ENCODE assay signal across 10 cellular contexts in the genomic region with DNA sequence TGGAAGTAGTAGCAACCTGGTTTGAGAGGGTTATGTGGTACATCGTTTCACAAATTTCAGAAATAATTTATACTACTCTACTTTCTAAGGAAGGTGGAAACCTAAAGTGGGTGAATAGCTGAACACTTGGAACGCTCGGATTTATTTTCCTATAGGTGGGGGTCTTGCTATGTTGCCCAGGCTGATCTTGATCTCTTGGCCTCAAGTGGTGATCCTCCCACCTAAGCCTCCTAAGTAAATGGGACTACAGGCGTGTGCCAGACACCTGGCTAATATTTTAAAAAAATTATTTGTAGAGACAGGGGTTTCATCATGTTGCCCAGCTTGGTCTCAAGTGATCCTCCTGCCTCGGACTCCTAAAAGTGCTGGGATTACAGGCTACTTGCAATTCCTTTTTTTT. TPM values are rescaled to one million over a fixed set of nuclear protein-coding genes. Genes with fewer than 3 reads are reported as not detected.
DNase-seq lines count a peak whose midpoint lies in the region; ATAC-seq, FAIRE-seq and TF ChIP-seq lines count a peak whose summit lies in the region.
"Had no signal": no experiment of that assay in that cellular context is flagged by ENCODE, and none has a peak within 500 bp of the region (broad histone marks: within the 10 kb centered on the region; RNA-seq: fewer than 3 reads in every experiment).

No MANE protein-coding gene starts in this region.

- no peak for FAIRE-seq in astrocyte (lab: Jason Lieb, UNC)
- FAIRE-seq: RCC 7860 had no signal

- peaks cover 96% of the 10 kb centered on the region for H4K20me1 ChIP-seq in astrocyte (ENCODE audit: insufficient read depth, low read length)

- no peaks in the 10 kb centered on the region for H3K27me3 ChIP-seq in astrocyte (ENCODE audit: insufficient read depth, low read length)

- H3K36me3 Mint-ChIP-seq in stimulated activated naive CD8-positive, alpha-beta T cell treated with anti-CD3 and anti-CD28 coated beads, Interleukin-15, Interleukin-2, amounts not matched to agents 100 ng/mL and 50 ng/mL, for 24 hours (ENCODE audit: low read depth): peaks cover 67% of the 10 kb centered on the region
- H3K36me3 Mint-ChIP-seq in astrocyte (ENCODE audit: low read depth, unreplicated experiment): peaks cover 2% of the 10 kb centered on the region
- peaks cover 0 to 45% (median 6%) of the 10 kb centered on the region in 3 donors for H3K36me3 Mint-ChIP-seq in naive thymus-derived CD8-positive, alpha-beta T cell

- peaks cover under 1% of the 10 kb centered on the region for H3K27me3 Mint-ChIP-seq in stimulated activated naive CD8-positive, alpha-beta T cell treated with anti-CD3 and anti-CD28 coated beads, Interleukin-15, Interleukin-2, amounts not matched to agents 100 ng/mL and 50 ng/mL, for 24 hours
- H3K27me3 Mint-ChIP-seq in stimulated activated naive CD8-positive, alpha-beta T cell treated with anti-CD3 and anti-CD28 coated beads, Interleukin-15, amount 100 ng/mL, for 72 hours: no peaks in the 10 kb centered on the region
- H3K27me3 Mint-ChIP-seq in astrocyte (ENCODE audit: low read depth, unreplicated experiment): no peaks in the 10 kb centered on the region
- H3K27me3 Mint-ChIP-seq in naive thymus-derived CD8-positive, alpha-beta T cell: peaks cover 0 to under 1% (median 0%) of the 10 kb centered on the region in 5 donors

- H3K4me3 Mint-ChIP-seq in stimulated activated naive CD8-positive, alpha-beta T cell treated with anti-CD3 and anti-CD28 coated beads, Interleukin-15, Interleukin-2, amounts not matched to agents 100 ng/mL and 50 ng/mL, for 24 hours: peak overlapping the region; percentile 10
- peak overlapping the region in 1 of 2 donors; percentile 19 for H3K4me3 Mint-ChIP-seq in stimulated activated naive CD8-positive, alpha-beta T cell treated with anti-CD3 and anti-CD28 coated beads, Interleukin-15, amount 100 ng/mL, for 72 hours
- H3K4me3 Mint-ChIP-seq in astrocyte (ENCODE audit: unreplicated experiment): no peak overlapping the region
- H3K4me3 Mint-ChIP-seq in naive thymus-derived CD8-positive, alpha-beta T cell: peak overlapping the region in 9 of 10 donors; percentile 37 to 77 (median 52)

- no peak for DNase-seq in stimulated activated naive CD8-positive, alpha-beta T cell treated with anti-CD3 and anti-CD28 coated beads, Interleukin-15, amount 100 ng/mL, for 72 hours
- DNase-seq in astrocyte (ENCODE audit: low read depth) (no peak), omental fat pad (ENCODE audit: low spot score) (no peak), NCI-H1694 (lab: John Stamatoyannopoulos, UW) (no peak), GM10248 (ENCODE audit: extremely low spot score) (no peak), NCI-H1694 treated with DMSO at 0.1 percent for 48 hours (lab: John Stamatoyannopoulos, UW) (no peak)
- no peak for DNase-seq in naive thymus-derived CD8-positive, alpha-beta T cell
- DNase-seq: midbrain had no signal

- peak overlapping the region; percentile 45 for H3K27ac Mint-ChIP-seq in stimulated activated naive CD8-positive, alpha-beta T cell treated with anti-CD3 and anti-CD28 coated beads, Interleukin-15, Interleukin-2, amounts not matched to agents 100 ng/mL and 50 ng/mL, for 24 hours
- no peak overlapping the region for H3K27ac Mint-ChIP-seq in stimulated activated naive CD8-positive, alpha-beta T cell treated with anti-CD3 and anti-CD28 coated beads, Interleukin-15, amount 100 ng/mL, for 72 hours
- H3K27ac Mint-ChIP-seq in astrocyte (ENCODE audit: unreplicated experiment): no peak overlapping the region
- H3K27ac Mint-ChIP-seq in naive thymus-derived CD8-positive, alpha-beta T cell: peak overlapping the region in 8 of 10 donors; percentile 9 to 75 (median 53)

- peak overlapping the region; percentile 3 for H3K4me2 ChIP-seq in astrocyte (ENCODE audit: low read length)

- H3K79me2 ChIP-seq in astrocyte (ENCODE audit: insufficient read depth, low read length): no peaks in the 10 kb centered on the region

- POLR2A ChIA-PET in naive thymus-derived CD8-positive, alpha-beta T cell (lab: Charles Lee): interaction anchor here (0.6 to 14.6 kb wide), 5 partner anchors 9 to 1118 kb away, joined by 3 to 500 read pairs (median 4); no protein-coding TSS in a partner anchor
- POLR2A ChIA-PET in GM10248 (lab: Yijun Ruan, JAX): interaction anchor here (0.7 to 1.8 kb wide), 3 partner anchors 23 to 67 kb away, joined by 3 to 5 read pairs (median 4); no protein-coding TSS in a partner anchor

- no peak for ATAC-seq in stimulated activated naive CD8-positive, alpha-beta T cell treated with anti-CD3 and anti-CD28 coated beads, Interleukin-15, amount 100 ng/mL, for 72 hours
- no peak for ATAC-seq in naive thymus-derived CD8-positive, alpha-beta T cell
- ATAC-seq in omental fat pad (ENCODE audit: low FRiP score): no peak

- H3K4me1 ChIP-seq in astrocyte (ENCODE audit: insufficient read depth, low read length): peaks cover 33% of the 10 kb centered on the region

- peaks cover 81% of the 10 kb centered on the region for H3K4me1 Mint-ChIP-seq in stimulated activated naive CD8-positive, alpha-beta T cell treated with anti-CD3 and anti-CD28 coated beads, Interleukin-15, Interleukin-2, amounts not matched to agents 100 ng/mL and 50 ng/mL, for 24 hours (ENCODE audit: low read depth)
- H3K4me1 Mint-ChIP-seq in stimulated activated naive CD8-positive, alpha-beta T cell treated with anti-CD3 and anti-CD28 coated beads, Interleukin-15, amount 100 ng/mL, for 72 hours: peaks cover 78% of the 10 kb centered on the region
- peaks cover 30% of the 10 kb centered on the region for H3K4me1 Mint-ChIP-seq in astrocyte (ENCODE audit: low read depth, unreplicated experiment)
- H3K4me1 Mint-ChIP-seq in naive thymus-derived CD8-positive, alpha-beta T cell: peaks cover 28 to 87% (median 78%) of the 10 kb centered on the region in 4 donors

- no peaks in the 10 kb centered on the region for H3K9me3 ChIP-seq in astrocyte (ENCODE audit: insufficient read depth, low read depth, low read length)

- H3K9me3 Mint-ChIP-seq in stimulated activated naive CD8-positive, alpha-beta T cell treated with anti-CD3 and anti-CD28 coated beads, Interleukin-15, Interleukin-2, amounts not matched to agents 100 ng/mL and 50 ng/mL, for 24 hours: no peaks in the 10 kb centered on the region
- H3K9me3 Mint-ChIP-seq in stimulated activated naive CD8-positive, alpha-beta T cell treated with anti-CD3 and anti-CD28 coated beads, Interleukin-15, amount 100 ng/mL, for 72 hours: no peaks in the 10 kb centered on the region
- H3K9me3 Mint-ChIP-seq in astrocyte (ENCODE audit: unreplicated experiment): no peaks in the 10 kb centered on the region
- peaks cover 0 to under 1% (median 0%) of the 10 kb centered on the region in 9 donors for H3K9me3 Mint-ChIP-seq in naive thymus-derived CD8-positive, alpha-beta T cell

- H3K27ac ChIP-seq in astrocyte (ENCODE audit: low read depth, low read length): no peak overlapping the region

- H3K9ac ChIP-seq in astrocyte (ENCODE audit: low read length): no peak overlapping the region

- H2AFZ ChIP-seq in astrocyte (ENCODE audit: low read depth, low read length): no peak overlapping the region

- no peak overlapping the region for H3K4me3 ChIP-seq in astrocyte (ENCODE audit: insufficient read depth, low read depth, low read length)

- H3K36me3 ChIP-seq in astrocyte (ENCODE audit: insufficient read depth, low read length): peaks cover 3% of the 10 kb centered on the region

- TF ChIP-seq CTCF in astrocyte (IDR thresholded peaks at IDR 0.05; ENCODE audit: insufficient read depth, low read depth, low read length): no peak
- no peak for TF ChIP-seq CTCF in omental fat pad (IDR thresholded peaks at IDR 0.05)
- no peak for TF ChIP-seq CTCF in GM10248 (IDR thresholded peaks at IDR 0.05; ENCODE audit: control extremely low read depth, extremely low read depth, low read depth, missing control alignments)

- CTCF ChIA-PET in GM10248 (lab: Yijun Ruan, JAX): interaction anchor here (0.7 to 14.0 kb wide), 6 partner anchors 8 to 25 kb away, joined by 3 to 173 read pairs (median 5); no protein-coding TSS in a partner anchor

RNA-seq across cellular contexts. Expression of a gene that starts 6.7 kb away (rescaled TPM):
- total RNA-seq in astrocyte (57.4 and 62.5 TPM in 2 replicates), omental fat pad (100 to 1,000 TPM in 2 of 4 donors, 10 to 100 TPM in 2; 75.3 to 124 (median 101) TPM)
- 100 to 1,000 TPM; 186 to 188 TPM for total RNA-seq in naive thymus-derived CD8-positive, alpha-beta T cell
- 100 to 1,000 TPM; 119 to 193 (median 140) TPM for polyA plus RNA-seq in naive thymus-derived CD8-positive, alpha-beta T cell

Comparison
In these comparisons a context has a peak if more than half of its experiments do, and no peak if none do; other contexts are left out.
1. H3K27ac Mint-ChIP-seq: peak in stimulated activated naive CD8-positive, alpha-beta T cell treated with anti-CD3 and anti-CD28 coated beads, Interleukin-15, Interleukin-2, amounts not matched to agents 100 ng/mL and 50 ng/mL, for 24 hours (single experiment) and naive thymus-derived CD8-positive, alpha-beta T cell (8 of 10); none in stimulated activated naive CD8-positive, alpha-beta T cell treated with anti-CD3 and anti-CD28 coated beads, Interleukin-15, amount 100 ng/mL, for 72 hours (0 of 2) and astrocyte (single experiment).